In genomic region chr12:43210437-43211197, GRCh38 we compare ENCODE assay signal across 8 cellular contexts.
DNase-seq lines count a peak whose midpoint lies in the region; ATAC-seq, FAIRE-seq and TF ChIP-seq lines count a peak whose summit lies in the region.

No MANE protein-coding gene starts in this region.

- no peaks in the 10 kb centered on the region for H4K20me1 ChIP-seq in mammary epithelial cell (ENCODE audit: insufficient read depth, low read length)

- H3K9me3 Mint-ChIP-seq in activated T-cell treated with anti-CD3 and anti-CD28 coated beads, Interleukin-2, amount 50 U/mL, for 72 hours: no peaks in the 10 kb centered on the region
- H3K9me3 Mint-ChIP-seq in activated T-cell treated with anti-CD3 and anti-CD28 coated beads, Interleukin-2, amount 50 U/mL, for 24 hours: no peaks in the 10 kb centered on the region

- in situ Hi-C loops in mammary epithelial cell (cut with MboI; ENCODE audit: low sequenced_read_pairs in 2 of 2): no loop called here

- no peak for FAIRE-seq in urothelium cell line (lab: Jason Lieb, UNC)

- no peak for TF ChIP-seq CTCF in mammary epithelial cell (conservative IDR thresholded peaks at IDR 0.05 in 1 of 2, IDR thresholded peaks at IDR 0.05 in 1 of 2; ENCODE audit: extremely low read depth in 1 of 2, insufficient read depth in 1 of 2, low read depth in 1 of 2, low read length in 2 of 2)

- no peaks in the 10 kb centered on the region for H3K36me3 ChIP-seq in mammary epithelial cell (ENCODE audit: insufficient read depth, low read length)

- H2AFZ ChIP-seq in mammary epithelial cell (ENCODE audit: low read depth, low read length): no peak overlapping the region

- H3K4me3 ChIP-seq in mammary epithelial cell (replicated peaks in 1 of 3; ENCODE audit: insufficient read depth in 1 of 3, low read depth in 2 of 3, low read length in 3 of 3): no peak overlapping the region

- H3K36me3 Mint-ChIP-seq in activated T-cell treated with anti-CD3 and anti-CD28 coated beads, Interleukin-2, amount 50 U/mL, for 72 hours (ENCODE audit: insufficient read depth in 2 of 2): no peaks in the 10 kb centered on the region
- no peaks in the 10 kb centered on the region for H3K36me3 Mint-ChIP-seq in activated T-cell treated with anti-CD3 and anti-CD28 coated beads, Interleukin-2, amount 50 U/mL, for 24 hours (ENCODE audit: low read depth)

- 63% methylated on average over 6 of the region's 6 CpGs for WGBS in mammary epithelial cell (ENCODE audit: low coverage, missing lambda C conversion rate)

- no peak overlapping the region for H3K27ac ChIP-seq in mammary epithelial cell (ENCODE audit: insufficient read depth, low read depth, low read length)

- no peak overlapping the region for H3K4me3 Mint-ChIP-seq in activated T-cell treated with anti-CD3 and anti-CD28 coated beads, Interleukin-2, amount 50 U/mL, for 72 hours
- no peak overlapping the region for H3K4me3 Mint-ChIP-seq in activated T-cell treated with anti-CD3 and anti-CD28 coated beads, Interleukin-2, amount 50 U/mL, for 24 hours

- CTCF ChIA-PET in mammary epithelial cell (lab: Charles Lee; ENCODE audit: low non-redundant PET): no interaction called here

- H3K27me3 ChIP-seq in mammary epithelial cell (ENCODE audit: insufficient read depth, low read length): no peaks in the 10 kb centered on the region

- no peak for ATAC-seq in activated T-cell treated with anti-CD3 and anti-CD28 coated beads, Interleukin-2, amount 50 U/mL, for 72 hours (replicated peaks in 1 of 2)
- peak; percentile 80 for ATAC-seq in HG03439 (IDR thresholded peaks at IDR 0.05; ENCODE audit: unreplicated experiment)

- no peaks in the 10 kb centered on the region for H3K4me1 Mint-ChIP-seq in activated T-cell treated with anti-CD3 and anti-CD28 coated beads, Interleukin-2, amount 50 U/mL, for 72 hours (ENCODE audit: low read depth)
- peaks cover 5% of the 10 kb centered on the region for H3K4me1 Mint-ChIP-seq in activated T-cell treated with anti-CD3 and anti-CD28 coated beads, Interleukin-2, amount 50 U/mL, for 24 hours (ENCODE audit: low read depth)

- H3K4me1 ChIP-seq in mammary epithelial cell (ENCODE audit: insufficient read depth, low read length): peaks cover 7% of the 10 kb centered on the region

- peak overlapping the region; percentile 31 for H3K4me2 ChIP-seq in mammary epithelial cell (ENCODE audit: insufficient read depth, low read depth, low read length)

- peak overlapping the region; percentile 34 for H3K27ac Mint-ChIP-seq in activated T-cell treated with anti-CD3 and anti-CD28 coated beads, Interleukin-2, amount 50 U/mL, for 72 hours
- no peak overlapping the region for H3K27ac Mint-ChIP-seq in activated T-cell treated with anti-CD3 and anti-CD28 coated beads, Interleukin-2, amount 50 U/mL, for 24 hours

- no peak overlapping the region for H3K9ac ChIP-seq in mammary epithelial cell (ENCODE audit: insufficient read depth, low read length)

- BruUV-seq in mammary epithelial cell (replicated peaks; lab: Mats Ljungman, UMichigan): no TSS peak

- no peak for DNase-seq in activated T-cell treated with anti-CD3 and anti-CD28 coated beads, Interleukin-2, amount 50 U/mL, for 72 hours
- DNase-seq in activated T-cell treated with anti-CD3 and anti-CD28 coated beads, Interleukin-2, amount 50 U/mL, for 24 hours: no peak
- DNase-seq in mammary epithelial cell: peak; percentile 48
- DNase-seq in urothelium cell line (ENCODE audit: low spot score): peak; percentile 6
- DNase-seq in putamen (ENCODE audit: low spot score): no peak
- DNase-seq in activated CD4-positive, alpha-beta T cell treated with anti-CD3 and anti-CD28 coated beads for 1 hour: no peak
- no peak for DNase-seq in NCI-H526 treated with DMSO at 0.1 percent for 48 hours (lab: John Stamatoyannopoulos, UW)

- H3K27me3 Mint-ChIP-seq in activated T-cell treated with anti-CD3 and anti-CD28 coated beads, Interleukin-2, amount 50 U/mL, for 72 hours (ENCODE audit: low read depth): no peaks in the 10 kb centered on the region
- no peaks in the 10 kb centered on the region for H3K27me3 Mint-ChIP-seq in activated T-cell treated with anti-CD3 and anti-CD28 coated beads, Interleukin-2, amount 50 U/mL, for 24 hours

- intact Hi-C loops in mammary epithelial cell (cut with micrococcal nuclease): no loop called here

- no peaks in the 10 kb centered on the region for H3K9me3 ChIP-seq in mammary epithelial cell (replicated peaks; ENCODE audit: insufficient read depth, low read length)

- dilution Hi-C loops in mammary epithelial cell (cut with HindIII; ENCODE audit: low sequenced_read_pairs): no loop called here

- no peaks in the 10 kb centered on the region for H3K79me2 ChIP-seq in mammary epithelial cell (ENCODE audit: insufficient read depth, low read length)

Comparison
In these comparisons a context has a peak if more than half of its experiments do, and no peak if none do; other contexts are left out.
1. DNase-seq: peak in mammary epithelial cell (single experiment) and urothelium cell line (single experiment); none in activated T-cell treated with anti-CD3 and anti-CD28 coated beads, Interleukin-2, amount 50 U/mL, for 72 hours (0 of 2), activated T-cell treated with anti-CD3 and anti-CD28 coated beads, Interleukin-2, amount 50 U/mL, for 24 hours (single experiment), putamen (single experiment), activated CD4-positive, alpha-beta T cell treated with anti-CD3 and anti-CD28 coated beads for 1 hour (single experiment) and NCI-H526 treated with DMSO at 0.1 percent for 48 hours (single experiment).